ENCODE assay signal across 1 cellular context in the genomic region with DNA sequence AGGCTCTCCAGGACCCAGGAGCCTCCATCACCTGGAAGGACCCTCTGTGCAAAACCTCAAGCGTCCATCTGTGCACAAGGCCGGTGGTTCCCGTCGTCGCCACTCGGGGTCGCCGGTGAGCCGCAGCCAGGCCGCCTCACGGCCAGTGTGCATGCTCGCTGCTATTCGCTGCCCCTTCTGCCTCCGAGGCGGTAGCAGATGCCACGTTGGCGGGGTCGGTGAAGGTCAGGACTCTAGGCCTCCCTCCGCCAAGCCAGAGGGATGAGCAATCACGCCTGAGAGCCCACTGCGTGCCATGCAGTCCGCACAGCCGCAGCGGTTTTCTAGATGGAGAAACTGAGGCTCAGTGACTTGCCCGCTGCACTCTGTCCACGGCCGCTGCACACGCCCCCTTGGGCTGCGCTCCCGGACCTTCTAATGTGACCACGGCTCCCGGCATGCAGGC.
A peak's percentile ranks its signal among the peaks of the same experiment; 100 is the strongest.
TF ChIP-seq lines count a peak whose summit lies in the region.

No MANE protein-coding gene starts in this region.

TF ChIP-seq in K562, 482 proteins besides CTCF, POLR2A, EP300 and RAD21 (continued from another document and continues in another):
- TF ChIP-seq, protein P1, sequence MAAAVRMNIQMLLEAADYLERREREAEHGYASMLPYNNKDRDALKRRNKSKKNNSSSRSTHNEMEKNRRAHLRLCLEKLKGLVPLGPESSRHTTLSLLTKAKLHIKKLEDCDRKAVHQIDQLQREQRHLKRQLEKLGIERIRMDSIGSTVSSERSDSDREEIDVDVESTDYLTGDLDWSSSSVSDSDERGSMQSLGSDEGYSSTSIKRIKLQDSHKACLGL (CRISPR knock-in tag; IDR thresholded peaks at IDR 0.05; ENCODE audit: borderline replicate concordance, poor library complexity, severe bottlenecking): no peak
- no peak for TF ChIP-seq JUNB (CRISPR knock-in tag; conservative IDR thresholded peaks at IDR 0.05)
- no peak for TF ChIP-seq SMARCC2 (IDR thresholded peaks at IDR 0.05; ENCODE audit: low read depth)
- no peak for TF ChIP-seq SMARCA4 (IDR thresholded peaks at IDR 0.05)
- TF ChIP-seq, protein P2, sequence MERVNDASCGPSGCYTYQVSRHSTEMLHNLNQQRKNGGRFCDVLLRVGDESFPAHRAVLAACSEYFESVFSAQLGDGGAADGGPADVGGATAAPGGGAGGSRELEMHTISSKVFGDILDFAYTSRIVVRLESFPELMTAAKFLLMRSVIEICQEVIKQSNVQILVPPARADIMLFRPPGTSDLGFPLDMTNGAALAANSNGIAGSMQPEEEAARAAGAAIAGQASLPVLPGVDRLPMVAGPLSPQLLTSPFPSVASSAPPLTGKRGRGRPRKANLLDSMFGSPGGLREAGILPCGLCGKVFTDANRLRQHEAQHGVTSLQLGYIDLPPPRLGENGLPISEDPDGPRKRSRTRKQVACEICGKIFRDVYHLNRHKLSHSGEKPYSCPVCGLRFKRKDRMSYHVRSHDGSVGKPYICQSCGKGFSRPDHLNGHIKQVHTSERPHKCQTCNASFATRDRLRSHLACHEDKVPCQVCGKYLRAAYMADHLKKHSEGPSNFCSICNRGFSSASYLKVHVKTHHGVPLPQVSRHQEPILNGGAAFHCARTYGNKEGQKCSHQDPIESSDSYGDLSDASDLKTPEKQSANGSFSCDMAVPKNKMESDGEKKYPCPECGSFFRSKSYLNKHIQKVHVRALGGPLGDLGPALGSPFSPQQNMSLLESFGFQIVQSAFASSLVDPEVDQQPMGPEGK (CRISPR knock-in tag; IDR thresholded peaks at IDR 0.05; ENCODE audit: borderline replicate concordance): no peak
- no peak for TF ChIP-seq HDAC8 (tag; IDR thresholded peaks at IDR 0.05)
- TF ChIP-seq ESRRA (IDR thresholded peaks at IDR 0.05; ENCODE audit: borderline replicate concordance, low read depth): no peak
- no peak for TF ChIP-seq SAFB (IDR thresholded peaks at IDR 0.05; ENCODE audit: borderline replicate concordance, low read depth, low read length)
- no peak for TF ChIP-seq BACH1 (tag; IDR thresholded peaks at IDR 0.05)
- peak; percentile 35; the same call in 1 of the 2 replicates for TF ChIP-seq BHLHE40 (IDR thresholded peaks at IDR 0.05; ENCODE audit: low read length)
- no peak for TF ChIP-seq ZNF445 (CRISPR knock-in tag; IDR thresholded peaks at IDR 0.05; ENCODE audit: low read depth)
- TF ChIP-seq IRF1 (CRISPR knock-in tag; IDR thresholded peaks at IDR 0.05; ENCODE audit: borderline replicate concordance): no peak
- TF ChIP-seq L3MBTL2 (IDR thresholded peaks at IDR 0.05): peak; percentile 51; the same call in 1 of the 2 replicates
- TF ChIP-seq, protein P3, sequence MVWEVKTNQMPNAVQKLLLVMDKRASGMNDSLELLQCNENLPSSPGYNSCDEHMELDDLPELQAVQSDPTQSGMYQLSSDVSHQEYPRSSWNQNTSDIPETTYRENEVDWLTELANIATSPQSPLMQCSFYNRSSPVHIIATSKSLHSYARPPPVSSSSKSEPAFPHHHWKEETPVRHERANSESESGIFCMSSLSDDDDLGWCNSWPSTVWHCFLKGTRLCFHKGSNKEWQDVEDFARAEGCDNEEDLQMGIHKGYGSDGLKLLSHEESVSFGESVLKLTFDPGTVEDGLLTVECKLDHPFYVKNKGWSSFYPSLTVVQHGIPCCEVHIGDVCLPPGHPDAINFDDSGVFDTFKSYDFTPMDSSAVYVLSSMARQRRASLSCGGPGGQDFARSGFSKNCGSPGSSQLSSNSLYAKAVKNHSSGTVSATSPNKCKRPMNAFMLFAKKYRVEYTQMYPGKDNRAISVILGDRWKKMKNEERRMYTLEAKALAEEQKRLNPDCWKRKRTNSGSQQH (CRISPR knock-in tag; IDR thresholded peaks at IDR 0.05): no peak
- no peak for TF ChIP-seq SIN3B (IDR thresholded peaks at IDR 0.05; ENCODE audit: low read depth)
- no peak for TF ChIP-seq ZEB2 (IDR thresholded peaks at IDR 0.05)
- no peak for TF ChIP-seq NR3C1 (CRISPR knock-in tag; IDR thresholded peaks at IDR 0.05)
- TF ChIP-seq, protein P4, sequence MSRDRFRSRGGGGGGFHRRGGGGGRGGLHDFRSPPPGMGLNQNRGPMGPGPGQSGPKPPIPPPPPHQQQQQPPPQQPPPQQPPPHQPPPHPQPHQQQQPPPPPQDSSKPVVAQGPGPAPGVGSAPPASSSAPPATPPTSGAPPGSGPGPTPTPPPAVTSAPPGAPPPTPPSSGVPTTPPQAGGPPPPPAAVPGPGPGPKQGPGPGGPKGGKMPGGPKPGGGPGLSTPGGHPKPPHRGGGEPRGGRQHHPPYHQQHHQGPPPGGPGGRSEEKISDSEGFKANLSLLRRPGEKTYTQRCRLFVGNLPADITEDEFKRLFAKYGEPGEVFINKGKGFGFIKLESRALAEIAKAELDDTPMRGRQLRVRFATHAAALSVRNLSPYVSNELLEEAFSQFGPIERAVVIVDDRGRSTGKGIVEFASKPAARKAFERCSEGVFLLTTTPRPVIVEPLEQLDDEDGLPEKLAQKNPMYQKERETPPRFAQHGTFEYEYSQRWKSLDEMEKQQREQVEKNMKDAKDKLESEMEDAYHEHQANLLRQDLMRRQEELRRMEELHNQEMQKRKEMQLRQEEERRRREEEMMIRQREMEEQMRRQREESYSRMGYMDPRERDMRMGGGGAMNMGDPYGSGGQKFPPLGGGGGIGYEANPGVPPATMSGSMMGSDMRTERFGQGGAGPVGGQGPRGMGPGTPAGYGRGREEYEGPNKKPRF (IDR thresholded peaks at IDR 0.05; ENCODE audit: low read depth, low read length): no peak
- no peak for TF ChIP-seq CC2D1A (IDR thresholded peaks at IDR 0.05)
- TF ChIP-seq ZNF830 (CRISPR knock-in tag; IDR thresholded peaks at IDR 0.05): no peak
- TF ChIP-seq STAG1 (CRISPR knock-in tag; IDR thresholded peaks at IDR 0.05; ENCODE audit: borderline replicate concordance): peak; percentile 94
- TF ChIP-seq NFIX (CRISPR knock-in tag; IDR thresholded peaks at IDR 0.05; ENCODE audit: low read depth): no peak
- no peak for TF ChIP-seq SP1 (CRISPR knock-in tag; IDR thresholded peaks at IDR 0.05)
- TF ChIP-seq, protein P5, sequence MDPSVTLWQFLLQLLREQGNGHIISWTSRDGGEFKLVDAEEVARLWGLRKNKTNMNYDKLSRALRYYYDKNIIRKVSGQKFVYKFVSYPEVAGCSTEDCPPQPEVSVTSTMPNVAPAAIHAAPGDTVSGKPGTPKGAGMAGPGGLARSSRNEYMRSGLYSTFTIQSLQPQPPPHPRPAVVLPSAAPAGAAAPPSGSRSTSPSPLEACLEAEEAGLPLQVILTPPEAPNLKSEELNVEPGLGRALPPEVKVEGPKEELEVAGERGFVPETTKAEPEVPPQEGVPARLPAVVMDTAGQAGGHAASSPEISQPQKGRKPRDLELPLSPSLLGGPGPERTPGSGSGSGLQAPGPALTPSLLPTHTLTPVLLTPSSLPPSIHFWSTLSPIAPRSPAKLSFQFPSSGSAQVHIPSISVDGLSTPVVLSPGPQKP (CRISPR knock-in tag; IDR thresholded peaks at IDR 0.05): no peak
- TF ChIP-seq ZNF24 (IDR thresholded peaks at IDR 0.05): no peak
- no peak for TF ChIP-seq TBL1XR1 (IDR thresholded peaks at IDR 0.05; ENCODE audit: low read length in 2 of 2)
- no peak for TF ChIP-seq PHF21A (IDR thresholded peaks at IDR 0.05; ENCODE audit: borderline replicate concordance, low read depth)
- no peak for TF ChIP-seq PTTG1 (tag; IDR thresholded peaks at IDR 0.05; ENCODE audit: low read depth)
- TF ChIP-seq MCM2 (IDR thresholded peaks at IDR 0.05; ENCODE audit: low read depth): no peak
- TF ChIP-seq PHTF2 (CRISPR knock-in tag; IDR thresholded peaks at IDR 0.05): no peak
- no peak for TF ChIP-seq VEZF1 (CRISPR knock-in tag; IDR thresholded peaks at IDR 0.05)
- no peak for TF ChIP-seq FOXP1 (CRISPR knock-in tag; IDR thresholded peaks at IDR 0.05)
- no peak for TF ChIP-seq HNRNPK (IDR thresholded peaks at IDR 0.05; ENCODE audit: low read depth, low read length, poor library complexity, severe bottlenecking)
- no peak for TF ChIP-seq FOSL1 (tag; conservative IDR thresholded peaks at IDR 0.05)
- TF ChIP-seq GABPA (tag; conservative IDR thresholded peaks at IDR 0.05; ENCODE audit: low read depth): no peak
- TF ChIP-seq ESRRB (CRISPR knock-in tag; IDR thresholded peaks at IDR 0.05; ENCODE audit: borderline replicate concordance): no peak
- TF ChIP-seq DMBX1 (CRISPR knock-in tag; IDR thresholded peaks at IDR 0.05; ENCODE audit: borderline replicate concordance): no peak
- TF ChIP-seq POU5F1 (IDR thresholded peaks at IDR 0.05; ENCODE audit: borderline replicate concordance, low read depth, low read length, partially characterized antibody): no peak
- no peak for TF ChIP-seq ZNF639 (CRISPR knock-in tag; conservative IDR thresholded peaks at IDR 0.05 in 1 of 2, IDR thresholded peaks at IDR 0.05 in 1 of 2)
- TF ChIP-seq ZBTB17 (CRISPR knock-in tag; IDR thresholded peaks at IDR 0.05): no peak
- no peak for TF ChIP-seq CHD2 (IDR thresholded peaks at IDR 0.05; ENCODE audit: low read depth, low read length)
- no peak for TF ChIP-seq CREB3 (tag; conservative IDR thresholded peaks at IDR 0.05; ENCODE audit: low read depth)
- TF ChIP-seq, protein P6, sequence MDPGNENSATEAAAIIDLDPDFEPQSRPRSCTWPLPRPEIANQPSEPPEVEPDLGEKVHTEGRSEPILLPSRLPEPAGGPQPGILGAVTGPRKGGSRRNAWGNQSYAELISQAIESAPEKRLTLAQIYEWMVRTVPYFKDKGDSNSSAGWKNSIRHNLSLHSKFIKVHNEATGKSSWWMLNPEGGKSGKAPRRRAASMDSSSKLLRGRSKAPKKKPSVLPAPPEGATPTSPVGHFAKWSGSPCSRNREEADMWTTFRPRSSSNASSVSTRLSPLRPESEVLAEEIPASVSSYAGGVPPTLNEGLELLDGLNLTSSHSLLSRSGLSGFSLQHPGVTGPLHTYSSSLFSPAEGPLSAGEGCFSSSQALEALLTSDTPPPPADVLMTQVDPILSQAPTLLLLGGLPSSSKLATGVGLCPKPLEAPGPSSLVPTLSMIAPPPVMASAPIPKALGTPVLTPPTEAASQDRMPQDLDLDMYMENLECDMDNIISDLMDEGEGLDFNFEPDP (CRISPR knock-in tag; IDR thresholded peaks at IDR 0.05): no peak
- TF ChIP-seq ZC3H4 (CRISPR knock-in tag; IDR thresholded peaks at IDR 0.05; ENCODE audit: borderline replicate concordance): no peak
- no peak for TF ChIP-seq THAP7 (CRISPR knock-in tag; IDR thresholded peaks at IDR 0.05)
- peak in 1 of 2 experiments; percentile 53 for TF ChIP-seq E2F6 (IDR thresholded peaks at IDR 0.05; ENCODE audit: borderline replicate concordance in 1 of 2, extremely low read depth in 1 of 2, insufficient read depth in 1 of 2, insufficient read length in 1 of 2, low read depth in 1 of 2, low read length in 1 of 2, poor library complexity in 1 of 2, severe bottlenecking in 1 of 2)
